ENCODE assay signal across 8 cellular contexts in the genomic region with DNA sequence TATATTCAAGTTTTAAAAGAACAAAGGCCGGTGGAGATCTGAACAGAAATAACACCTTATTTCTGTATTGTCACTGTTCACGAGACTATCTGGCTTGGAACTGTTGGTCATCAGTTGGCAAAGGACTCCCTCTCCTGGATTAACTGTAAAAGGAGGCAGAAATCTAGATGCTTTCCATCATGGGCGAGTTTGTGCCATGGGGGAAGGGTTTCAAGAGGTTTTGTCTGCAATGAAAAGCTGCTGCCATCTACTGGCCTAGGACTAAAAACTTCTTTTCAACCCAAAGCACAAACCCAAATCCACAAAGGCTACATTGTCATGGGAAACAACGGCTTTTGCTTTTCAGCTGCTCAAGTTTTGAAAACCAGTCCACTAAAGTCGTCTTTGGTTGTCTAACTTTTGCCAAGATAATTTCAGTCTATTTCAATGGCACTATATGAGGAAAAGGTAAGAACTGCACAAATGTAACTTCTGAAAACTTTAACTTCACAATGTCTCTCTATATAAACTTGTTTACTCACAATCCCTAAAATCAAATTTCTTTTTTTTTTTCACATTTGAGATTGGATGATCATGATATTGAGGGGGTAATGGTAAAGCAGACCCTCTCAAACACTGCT.
A peak's percentile ranks its signal among the peaks of the same experiment; 100 is the strongest.
DNase-seq lines count a peak whose midpoint lies in the region; ATAC-seq, FAIRE-seq and TF ChIP-seq lines count a peak whose summit lies in the region.

No MANE protein-coding gene starts in this region.

- H3K9me3 Mint-ChIP-seq in T-helper 2 cell treated with Interferon-gamma antibody and Interleukin-4, amounts not matched to agents 5 μg/mL and 100 μg/mL, for 36 hours, result no peaks in the 10 kb centered on the region

- DNase-seq in COLO668 (lab: John Stamatoyannopoulos, UW; ENCODE audit: unreplicated experiment), result peak; percentile 89
- peak; percentile 42 for DNase-seq in H54 (ENCODE audit: insufficient read length, low spot score)
- DNase-seq in NCI-H2081 treated with DMSO at 0.1 percent for 48 hours (lab: John Stamatoyannopoulos, UW), result peak; percentile 99
- peak; percentile 45 for DNase-seq in T-helper 2 cell treated with Interferon-gamma antibody and Interleukin-4, amounts not matched to agents 5 μg/mL and 100 μg/mL, for 36 hours (ENCODE audit: low spot score)
- peak; percentile 53 to 98 for DNase-seq in T47D (ENCODE audit: low read depth in 1 of 2, low spot score in 1 of 2)
- DNase-seq in iPS-NIHi11 (ENCODE audit: low spot score), result peak; percentile 73
- peak; percentile 4 for DNase-seq in stimulated activated CD4-positive, alpha-beta T cell treated with anti-CD3 and anti-CD28 coated beads, Interleukin-12 subunit alpha, Interleukin-12 subunit beta, amount 100 ng/mL, for 4 hours

- TF ChIP-seq POLR2A in H54 (IDR thresholded peaks at IDR 0.05; ENCODE audit: low read depth, low read length), result no peak

- peak; percentile 100 for FAIRE-seq in H54 (lab: Jason Lieb, UNC)

- H3K4me1 Mint-ChIP-seq in T-helper 2 cell treated with Interferon-gamma antibody and Interleukin-4, amounts not matched to agents 5 μg/mL and 100 μg/mL, for 36 hours (ENCODE audit: low read depth), result peaks cover 13% of the 10 kb centered on the region

- ATAC-seq in GM21528 (IDR thresholded peaks at IDR 0.05; ENCODE audit: low FRiP score, unreplicated experiment), result no peak

- H3K4me3 Mint-ChIP-seq in T-helper 2 cell treated with Interferon-gamma antibody and Interleukin-4, amounts not matched to agents 5 μg/mL and 100 μg/mL, for 36 hours, result no peak overlapping the region

- no peaks in the 10 kb centered on the region for H3K36me3 Mint-ChIP-seq in T-helper 2 cell treated with Interferon-gamma antibody and Interleukin-4, amounts not matched to agents 5 μg/mL and 100 μg/mL, for 36 hours (ENCODE audit: low read depth)

- in situ Hi-C loops in T47D (cut with HindIII; ENCODE audit: low pct_unique_long_range_greater_than_20kb, low sequenced_read_pairs), result no loop called here

- H3K27ac Mint-ChIP-seq in T-helper 2 cell treated with Interferon-gamma antibody and Interleukin-4, amounts not matched to agents 5 μg/mL and 100 μg/mL, for 36 hours, result no peak overlapping the region

- H3K27me3 Mint-ChIP-seq in T-helper 2 cell treated with Interferon-gamma antibody and Interleukin-4, amounts not matched to agents 5 μg/mL and 100 μg/mL, for 36 hours (ENCODE audit: low read depth), result peaks cover 52% of the 10 kb centered on the region

Comparison
In these comparisons a context has a peak if more than half of its experiments do, and no peak if none do; other contexts are left out.
1. DNase-seq: peak in every context shown above with its lines; median percentile 99 in NCI-H2081 treated with DMSO at 0.1 percent for 48 hours; 89 in COLO668; 76 in T47D; 73 in iPS-NIHi11; 45 in T-helper 2 cell treated with Interferon-gamma antibody and Interleukin-4, amounts not matched to agents 5 μg/mL and 100 μg/mL, for 36 hours; 42 in H54; 4 in stimulated activated CD4-positive, alpha-beta T cell treated with anti-CD3 and anti-CD28 coated beads, Interleukin-12 subunit alpha, Interleukin-12 subunit beta, amount 100 ng/mL, for 4 hours.